Comparison of ENCODE assay signal across 12 cellular contexts in genomic region chr1:116572079-116572478, GRCh38. TPM values are rescaled to one million over a fixed set of nuclear protein-coding genes. Genes with fewer than 3 reads are reported as not detected.
DNase-seq lines count a peak whose midpoint lies in the region; ATAC-seq and TF ChIP-seq lines count a peak whose summit lies in the region.
"Had no signal": no experiment of that assay in that cellular context is flagged by ENCODE, and none has a peak within 500 bp of the region (broad histone marks: within the 10 kb centered on the region; RNA-seq: fewer than 3 reads in every experiment).

No MANE protein-coding gene starts in this region.

- H3K9me3 Mint-ChIP-seq in activated CD4-positive, alpha-beta T cell treated with anti-CD3 and anti-CD28 coated beads for 36 hours (ENCODE audit: low read depth), result no peaks in the 10 kb centered on the region
- no peaks in the 10 kb centered on the region for H3K9me3 Mint-ChIP-seq in HFFc6
- H3K9me3 Mint-ChIP-seq in activated naive CD8-positive, alpha-beta T cell treated with anti-CD3 and anti-CD28 coated beads, Interleukin-2, amount 50 U/mL, for 24 hours, result no peaks in the 10 kb centered on the region
- H3K9me3 Mint-ChIP-seq in natural killer cell treated with Interleukin-12 subunit alpha and Interleukin-12 subunit beta and Interleukin-15 and Interleukin-18, amount 100 ng/mL, for 72 hours, result no peaks in the 10 kb centered on the region

- H3K36me3 Mint-ChIP-seq in activated CD4-positive, alpha-beta T cell treated with anti-CD3 and anti-CD28 coated beads for 36 hours (ENCODE audit: low read depth), result peaks cover 11% of the 10 kb centered on the region
- H3K36me3 Mint-ChIP-seq in HFFc6 (ENCODE audit: low read depth), result no peaks in the 10 kb centered on the region; the same call in 1 of the 2 replicates
- peaks cover 19% of the 10 kb centered on the region for H3K36me3 Mint-ChIP-seq in activated naive CD8-positive, alpha-beta T cell treated with anti-CD3 and anti-CD28 coated beads, Interleukin-2, amount 50 U/mL, for 24 hours (ENCODE audit: low read depth)
- H3K36me3 Mint-ChIP-seq in natural killer cell treated with Interleukin-12 subunit alpha and Interleukin-12 subunit beta and Interleukin-15 and Interleukin-18, amount 100 ng/mL, for 72 hours, result peaks cover 7% of the 10 kb centered on the region

- peaks cover 8% of the 10 kb centered on the region for H3K27me3 Mint-ChIP-seq in activated CD4-positive, alpha-beta T cell treated with anti-CD3 and anti-CD28 coated beads for 36 hours
- peaks cover 17% of the 10 kb centered on the region for H3K27me3 Mint-ChIP-seq in HFFc6 (ENCODE audit: insufficient read depth)
- peaks cover 9% of the 10 kb centered on the region for H3K27me3 Mint-ChIP-seq in activated naive CD8-positive, alpha-beta T cell treated with anti-CD3 and anti-CD28 coated beads, Interleukin-2, amount 50 U/mL, for 24 hours
- peaks cover 0 to 7% of the 10 kb centered on the region in 2 donors for H3K27me3 Mint-ChIP-seq in natural killer cell treated with Interleukin-12 subunit alpha and Interleukin-12 subunit beta and Interleukin-15 and Interleukin-18, amount 100 ng/mL, for 72 hours

- POLR2A ChIA-PET in activated CD4-positive, alpha-beta T cell treated with anti-CD3 and anti-CD28 coated beads for 36 hours (lab: Charles Lee), result interaction anchor here (0.6 kb wide), 1 partner anchor 539 kb away, joined by 3 read pairs; no protein-coding TSS in a partner anchor

- H3K27ac Mint-ChIP-seq in activated CD4-positive, alpha-beta T cell treated with anti-CD3 and anti-CD28 coated beads for 36 hours, result no peak overlapping the region
- no peak overlapping the region for H3K27ac Mint-ChIP-seq in HFFc6
- peak overlapping the region; percentile 69 for H3K27ac Mint-ChIP-seq in activated naive CD8-positive, alpha-beta T cell treated with anti-CD3 and anti-CD28 coated beads, Interleukin-2, amount 50 U/mL, for 24 hours
- H3K27ac Mint-ChIP-seq in natural killer cell treated with Interleukin-12 subunit alpha and Interleukin-12 subunit beta and Interleukin-15 and Interleukin-18, amount 100 ng/mL, for 72 hours, result peak overlapping the region; percentile 86 to 95

- CTCF ChIA-PET in activated CD4-positive, alpha-beta T cell treated with anti-CD3 and anti-CD28 coated beads for 36 hours (lab: Charles Lee), result interaction anchor here (0.6 to 3.4 kb wide), 5 partner anchors 24 to 726 kb away, joined by 3 to 31 read pairs (median 4); partner anchors contain the start of gene TTF2

- peaks cover 58% of the 10 kb centered on the region for H3K4me1 Mint-ChIP-seq in activated CD4-positive, alpha-beta T cell treated with anti-CD3 and anti-CD28 coated beads for 36 hours
- peaks cover 60% of the 10 kb centered on the region for H3K4me1 Mint-ChIP-seq in HFFc6 (ENCODE audit: low read depth)
- peaks cover 61% of the 10 kb centered on the region for H3K4me1 Mint-ChIP-seq in activated naive CD8-positive, alpha-beta T cell treated with anti-CD3 and anti-CD28 coated beads, Interleukin-2, amount 50 U/mL, for 24 hours
- peaks cover 40 to 48% of the 10 kb centered on the region in 2 donors for H3K4me1 Mint-ChIP-seq in natural killer cell treated with Interleukin-12 subunit alpha and Interleukin-12 subunit beta and Interleukin-15 and Interleukin-18, amount 100 ng/mL, for 72 hours (ENCODE audit: low read depth in 2 of 2)

- no peak for ATAC-seq in activated CD4-positive, alpha-beta T cell treated with anti-CD3 and anti-CD28 coated beads for 36 hours
- ATAC-seq in activated naive CD8-positive, alpha-beta T cell treated with anti-CD3 and anti-CD28 coated beads, Interleukin-2, amount 50 U/mL, for 24 hours, result no peak
- no peak for ATAC-seq in natural killer cell treated with Interleukin-12 subunit alpha and Interleukin-12 subunit beta and Interleukin-15 and Interleukin-18, amount 100 ng/mL, for 72 hours
- ATAC-seq in HG02884 (IDR thresholded peaks at IDR 0.05; ENCODE audit: unreplicated experiment), result no peak

- TF ChIP-seq CTCF in HFFc6 (IDR thresholded peaks at IDR 0.05), result no peak

- no peak for DNase-seq in activated CD4-positive, alpha-beta T cell treated with anti-CD3 and anti-CD28 coated beads for 36 hours
- no peak for DNase-seq in activated CD4-positive, alpha-beta T cell treated with anti-CD3 and anti-CD28 coated beads for 1 hour
- no peak for DNase-seq in HFFc6
- no peak for DNase-seq in activated naive CD8-positive, alpha-beta T cell treated with anti-CD3 and anti-CD28 coated beads, Interleukin-2, amount 50 U/mL, for 24 hours
- DNase-seq in natural killer cell treated with Interleukin-12 subunit alpha and Interleukin-12 subunit beta and Interleukin-15 and Interleukin-18, amount 100 ng/mL, for 72 hours (ENCODE audit: low spot score), result no peak
- no peak for DNase-seq in NCI-H1694 treated with DMSO at 0.1 percent for 48 hours (lab: John Stamatoyannopoulos, UW)
- no peak for DNase-seq in NCI-H748 treated with DMSO at 0.1 percent for 48 hours (lab: John Stamatoyannopoulos, UW)
- DNase-seq: 8988T; DMS 273 treated with DMSO at 0.1 percent for 48 hours; head of caudate nucleus; stimulated activated CD4-positive, alpha-beta T cell treated with anti-CD3 and anti-CD28 coated beads, Interleukin-12 subunit alpha, Interleukin-12 subunit beta, amount 100 ng/mL, for 4 hours had no signal

- peak overlapping the region; percentile 91 for H3K4me3 Mint-ChIP-seq in activated CD4-positive, alpha-beta T cell treated with anti-CD3 and anti-CD28 coated beads for 36 hours
- H3K4me3 Mint-ChIP-seq in HFFc6, result peak overlapping the region; percentile 87; the same call in 1 of the 2 replicates
- peak overlapping the region; percentile 89 for H3K4me3 Mint-ChIP-seq in activated naive CD8-positive, alpha-beta T cell treated with anti-CD3 and anti-CD28 coated beads, Interleukin-2, amount 50 U/mL, for 24 hours
- H3K4me3 Mint-ChIP-seq in natural killer cell treated with Interleukin-12 subunit alpha and Interleukin-12 subunit beta and Interleukin-15 and Interleukin-18, amount 100 ng/mL, for 72 hours, result peak overlapping the region; percentile 95

- intact Hi-C loops in activated CD4-positive, alpha-beta T cell treated with anti-CD3 and anti-CD28 coated beads for 36 hours (cut with DNase I, micrococcal nuclease), result loop anchor here (1.0 to 5.0 kb wide), 7 partner anchors 152 to 795 kb away; partner anchors contain the start of gene MAN1A2 (in 1 of the 2)

RNA-seq across cellular contexts. Expression of gene CD58, which starts 1.3 kb away (rescaled TPM):
- total RNA-seq in activated CD4-positive, alpha-beta T cell treated with anti-CD3 and anti-CD28 coated beads for 36 hours, result 10 to 100 TPM; 12.4 to 16.0 TPM
- total RNA-seq in HFFc6 (2021; fragmentation: NEBNext Ultra II Directional; extraction: Animal tissue kit (Norgen Biotek cat#: 25700)), result 1 to 10 TPM; 6.6 to 9.5 (median 8.5) TPM
- total RNA-seq in natural killer cell treated with Interleukin-12 subunit alpha and Interleukin-12 subunit beta and Interleukin-15 and Interleukin-18, amount 100 ng/mL, for 72 hours, result 10 to 100 TPM; 40.1 to 52.7 TPM

Comparison
In these comparisons a context has a peak if more than half of its experiments do, and no peak if none do; other contexts are left out.
1. H3K27ac Mint-ChIP-seq: peak in activated naive CD8-positive, alpha-beta T cell treated with anti-CD3 and anti-CD28 coated beads, Interleukin-2, amount 50 U/mL, for 24 hours (single experiment) and natural killer cell treated with Interleukin-12 subunit alpha and Interleukin-12 subunit beta and Interleukin-15 and Interleukin-18, amount 100 ng/mL, for 72 hours (2 of 2); none in activated CD4-positive, alpha-beta T cell treated with anti-CD3 and anti-CD28 coated beads for 36 hours (single experiment) and HFFc6 (single experiment).
2. Peak in every context shown above with its lines, with median percentiles within 50 percentile points of each other: H3K4me3 Mint-ChIP-seq.